In the genomic region with DNA sequence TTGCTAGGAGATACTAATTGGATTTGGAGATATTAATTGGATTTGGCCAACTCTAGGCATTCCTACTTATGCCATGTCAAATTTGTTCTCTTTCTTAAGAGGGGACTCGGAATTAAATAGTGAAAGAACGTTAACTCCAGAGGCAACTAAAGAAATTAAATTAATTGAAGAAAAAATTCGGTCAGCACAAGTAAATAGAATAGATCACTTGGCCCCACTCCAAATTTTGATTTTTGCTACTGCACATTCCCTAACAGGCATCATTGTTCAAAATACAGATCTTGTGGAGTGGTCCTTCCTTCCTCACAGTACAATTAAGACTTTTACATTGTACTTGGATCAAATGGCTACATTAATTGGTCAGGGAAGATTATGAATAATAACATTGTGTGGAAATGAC, we compare ENCODE assay signal across 10 cellular contexts. TPM values are rescaled to one million over a fixed set of nuclear protein-coding genes. Genes with fewer than 3 reads are reported as not detected.
DNase-seq lines count a peak whose midpoint lies in the region; TF ChIP-seq lines count a peak whose summit lies in the region.
"Not testable (repeated sequence)": the region's sequence is repeated elsewhere in the genome, so short reads cannot be mapped to it uniquely, and the experiment has no call there.
"Had no signal": no experiment of that assay in that cellular context is flagged by ENCODE, and none has a peak within 500 bp of the region (broad histone marks: within the 10 kb centered on the region; RNA-seq: fewer than 3 reads in every experiment).

No MANE protein-coding gene starts in this region.

- not testable (repeated sequence) for H3K36me3 Mint-ChIP-seq in nephron (ENCODE audit: low read depth)

- CTCF ChIA-PET in A673 (lab: Charles Lee), result interaction anchor here (2.2 kb wide), 1 partner anchor 49 kb away, joined by 20 read pairs; no protein-coding TSS in a partner anchor

- peaks cover 38% of the 10 kb centered on the region for H3K4me1 ChIP-seq in A673 (ENCODE audit: insufficient read depth, low read length, poor library complexity, severe bottlenecking)
- peaks cover 31% of the 10 kb centered on the region for H3K4me1 ChIP-seq in hepatocyte (ENCODE audit: insufficient read depth)

- BruUV-seq in A673 (replicated peaks; lab: Mats Ljungman, UMichigan), result not testable (repeated sequence)

- not testable (repeated sequence) for H4K20me1 ChIP-seq in hepatocyte (ENCODE audit: insufficient read depth, poor library complexity, severe bottlenecking)

- peaks cover 65% of the 10 kb centered on the region for H3K4me1 Mint-ChIP-seq in nephron

- WGBS in hepatocyte (ENCODE audit: low lambda C conversion rate, missing lambda C conversion rate), result 76% methylated on average over 3 of the region's 3 CpGs

- not testable (repeated sequence) for H3K9me2 ChIP-seq in hepatocyte (replicated peaks; ENCODE audit: insufficient read depth)

- not testable (repeated sequence) for H3K27ac ChIP-seq in A673 (ENCODE audit: low read depth, low read length, poor library complexity, severe bottlenecking)
- H3K27ac ChIP-seq in KOPT-K1 (ENCODE audit: low read depth, low read length, poor library complexity, severe bottlenecking), result peak overlapping the region; percentile 38
- peak overlapping the region; percentile 39 for H3K27ac ChIP-seq in VCaP
- peak overlapping the region; percentile 13 for H3K27ac ChIP-seq in hepatocyte

- H3K36me3 ChIP-seq in A673 (ENCODE audit: insufficient read depth, low read length, poor library complexity, severe bottlenecking); KOPT-K1 (ENCODE audit: insufficient read depth, low read length); hepatocyte (replicated peaks; ENCODE audit: insufficient read depth, low read depth): not testable (repeated sequence)

- H3K4me3 ChIP-seq in A673 (ENCODE audit: low read depth, low read length, poor library complexity, severe bottlenecking); hepatocyte: not testable (repeated sequence)

- H3K27me3 Mint-ChIP-seq in nephron (ENCODE audit: low read depth), result not testable (repeated sequence)

- POLR2A ChIA-PET in A673 (lab: Charles Lee; ENCODE audit: low non-redundant PET), result not testable (repeated sequence)

- not testable (repeated sequence) for H3K9me3 ChIP-seq in A673 (ENCODE audit: low read depth, low read length, poor library complexity, severe bottlenecking); hepatocyte (ENCODE audit: low read depth)
- peaks cover 14% of the 10 kb centered on the region for H3K9me3 ChIP-seq in KOPT-K1 (ENCODE audit: insufficient read depth, low read length, poor library complexity, severe bottlenecking)

- not testable (repeated sequence) for H2AFZ ChIP-seq in hepatocyte

- H3K9me3 Mint-ChIP-seq in nephron, result peaks cover 13% of the 10 kb centered on the region

- H3K79me2 ChIP-seq in hepatocyte, result not testable (repeated sequence)

- DNase-seq in A673 (ENCODE audit: low spot score), result peak; percentile 40
- DNase-seq in NCI-H82 (lab: John Stamatoyannopoulos, UW), result peak; percentile 47
- not testable (repeated sequence) for DNase-seq in hepatocyte (ENCODE audit: low spot score)

- not testable (repeated sequence) for TF ChIP-seq CTCF in A673 (conservative IDR thresholded peaks at IDR 0.05; ENCODE audit: low read depth, low read length); VCaP (conservative IDR thresholded peaks at IDR 0.05); hepatocyte (IDR thresholded peaks at IDR 0.05; ENCODE audit: poor library complexity); nephron (IDR thresholded peaks at IDR 0.05; ENCODE audit: unreplicated experiment in 3 of 3)

- peak overlapping the region; percentile 82 to 93 (median 86) for H3K27ac Mint-ChIP-seq in nephron

- H3K27me3 ChIP-seq in A673 (replicated peaks; ENCODE audit: insufficient read depth, low read depth, low read length, poor library complexity); hepatocyte: not testable (repeated sequence)

- intact Hi-C loops in A673 (cut with micrococcal nuclease; ENCODE audit: unreplicated experiment), result loop anchor here (5.0 kb wide), 2 partner anchors 220 to 305 kb away; a partner anchor contains a TSS

- not testable (repeated sequence) for H3K4me2 ChIP-seq in hepatocyte

- not testable (repeated sequence) for H3K4me3 Mint-ChIP-seq in nephron

RNA-seq across cellular contexts. Expression of a gene that starts 37.6 kb away (rescaled TPM):
- total RNA-seq in A673 (2021), result not detected in 2 replicates
- total RNA-seq in hepatocyte, result not detected in 2 replicates
- not detected in 2 replicates for polyA plus RNA-seq in hepatocyte
- total RNA-seq: Caco-2; CD4-positive, CD25-positive, alpha-beta regulatory T cell; CD8-positive, alpha-beta T cell had no signal
- polyA plus RNA-seq: BJ; CD4-positive, CD25-positive, alpha-beta regulatory T cell had no signal
